1 cellular context compared by ENCODE assay signal in the genomic region with DNA sequence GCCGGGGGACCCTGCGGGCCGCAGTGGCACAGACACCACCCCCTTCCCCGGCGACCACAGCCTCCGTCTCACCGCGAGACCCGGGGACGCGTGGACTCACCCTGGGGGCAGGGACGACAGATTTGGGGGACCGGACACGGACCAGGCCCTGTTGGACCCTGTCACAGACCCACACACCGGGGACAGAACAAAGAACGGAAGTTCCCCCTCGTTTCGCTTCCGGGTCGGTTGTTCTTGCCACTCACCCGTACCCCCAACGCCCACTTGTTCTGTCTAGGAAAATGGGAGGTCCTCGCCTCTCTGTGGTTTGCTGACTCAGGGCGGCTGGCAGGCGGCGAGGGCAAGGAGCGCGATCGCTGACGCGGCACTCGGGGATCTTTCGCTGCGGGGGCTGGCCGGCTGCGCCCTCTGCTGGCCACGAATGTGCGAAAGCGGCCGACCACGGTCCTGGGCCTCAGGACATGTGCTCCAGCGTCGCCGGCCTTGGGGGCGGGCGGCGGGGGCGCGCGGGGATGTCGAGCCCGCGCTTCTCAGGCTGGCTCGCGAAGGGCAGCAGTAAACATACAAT.
A peak's percentile ranks its signal among the peaks of the same experiment; 100 is the strongest.
TF ChIP-seq lines count a peak whose summit lies in the region.

A gene (minus strand): TSS at position 189 of the 568 bp plus-strand sequence. CDS start 4,366 bp downstream, outside the sequence.

TF ChIP-seq in HepG2, 621 proteins besides CTCF, POLR2A, EP300 and RAD21 (continued from another document and continues in another):
- TF ChIP-seq, protein P1, sequence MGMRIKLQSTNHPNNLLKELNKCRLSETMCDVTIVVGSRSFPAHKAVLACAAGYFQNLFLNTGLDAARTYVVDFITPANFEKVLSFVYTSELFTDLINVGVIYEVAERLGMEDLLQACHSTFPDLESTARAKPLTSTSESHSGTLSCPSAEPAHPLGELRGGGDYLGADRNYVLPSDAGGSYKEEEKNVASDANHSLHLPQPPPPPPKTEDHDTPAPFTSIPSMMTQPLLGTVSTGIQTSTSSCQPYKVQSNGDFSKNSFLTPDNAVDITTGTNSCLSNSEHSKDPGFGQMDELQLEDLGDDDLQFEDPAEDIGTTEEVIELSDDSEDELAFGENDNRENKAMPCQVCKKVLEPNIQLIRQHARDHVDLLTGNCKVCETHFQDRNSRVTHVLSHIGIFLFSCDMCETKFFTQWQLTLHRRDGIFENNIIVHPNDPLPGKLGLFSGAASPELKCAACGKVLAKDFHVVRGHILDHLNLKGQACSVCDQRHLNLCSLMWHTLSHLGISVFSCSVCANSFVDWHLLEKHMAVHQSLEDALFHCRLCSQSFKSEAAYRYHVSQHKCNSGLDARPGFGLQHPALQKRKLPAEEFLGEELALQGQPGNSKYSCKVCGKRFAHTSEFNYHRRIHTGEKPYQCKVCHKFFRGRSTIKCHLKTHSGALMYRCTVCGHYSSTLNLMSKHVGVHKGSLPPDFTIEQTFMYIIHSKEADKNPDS (CRISPR knock-in tag; IDR thresholded peaks at IDR 0.05): peak; percentile 93
- TF ChIP-seq KMT2B (CRISPR knock-in tag; IDR thresholded peaks at IDR 0.05): peak; percentile 85
- TF ChIP-seq, protein P2, sequence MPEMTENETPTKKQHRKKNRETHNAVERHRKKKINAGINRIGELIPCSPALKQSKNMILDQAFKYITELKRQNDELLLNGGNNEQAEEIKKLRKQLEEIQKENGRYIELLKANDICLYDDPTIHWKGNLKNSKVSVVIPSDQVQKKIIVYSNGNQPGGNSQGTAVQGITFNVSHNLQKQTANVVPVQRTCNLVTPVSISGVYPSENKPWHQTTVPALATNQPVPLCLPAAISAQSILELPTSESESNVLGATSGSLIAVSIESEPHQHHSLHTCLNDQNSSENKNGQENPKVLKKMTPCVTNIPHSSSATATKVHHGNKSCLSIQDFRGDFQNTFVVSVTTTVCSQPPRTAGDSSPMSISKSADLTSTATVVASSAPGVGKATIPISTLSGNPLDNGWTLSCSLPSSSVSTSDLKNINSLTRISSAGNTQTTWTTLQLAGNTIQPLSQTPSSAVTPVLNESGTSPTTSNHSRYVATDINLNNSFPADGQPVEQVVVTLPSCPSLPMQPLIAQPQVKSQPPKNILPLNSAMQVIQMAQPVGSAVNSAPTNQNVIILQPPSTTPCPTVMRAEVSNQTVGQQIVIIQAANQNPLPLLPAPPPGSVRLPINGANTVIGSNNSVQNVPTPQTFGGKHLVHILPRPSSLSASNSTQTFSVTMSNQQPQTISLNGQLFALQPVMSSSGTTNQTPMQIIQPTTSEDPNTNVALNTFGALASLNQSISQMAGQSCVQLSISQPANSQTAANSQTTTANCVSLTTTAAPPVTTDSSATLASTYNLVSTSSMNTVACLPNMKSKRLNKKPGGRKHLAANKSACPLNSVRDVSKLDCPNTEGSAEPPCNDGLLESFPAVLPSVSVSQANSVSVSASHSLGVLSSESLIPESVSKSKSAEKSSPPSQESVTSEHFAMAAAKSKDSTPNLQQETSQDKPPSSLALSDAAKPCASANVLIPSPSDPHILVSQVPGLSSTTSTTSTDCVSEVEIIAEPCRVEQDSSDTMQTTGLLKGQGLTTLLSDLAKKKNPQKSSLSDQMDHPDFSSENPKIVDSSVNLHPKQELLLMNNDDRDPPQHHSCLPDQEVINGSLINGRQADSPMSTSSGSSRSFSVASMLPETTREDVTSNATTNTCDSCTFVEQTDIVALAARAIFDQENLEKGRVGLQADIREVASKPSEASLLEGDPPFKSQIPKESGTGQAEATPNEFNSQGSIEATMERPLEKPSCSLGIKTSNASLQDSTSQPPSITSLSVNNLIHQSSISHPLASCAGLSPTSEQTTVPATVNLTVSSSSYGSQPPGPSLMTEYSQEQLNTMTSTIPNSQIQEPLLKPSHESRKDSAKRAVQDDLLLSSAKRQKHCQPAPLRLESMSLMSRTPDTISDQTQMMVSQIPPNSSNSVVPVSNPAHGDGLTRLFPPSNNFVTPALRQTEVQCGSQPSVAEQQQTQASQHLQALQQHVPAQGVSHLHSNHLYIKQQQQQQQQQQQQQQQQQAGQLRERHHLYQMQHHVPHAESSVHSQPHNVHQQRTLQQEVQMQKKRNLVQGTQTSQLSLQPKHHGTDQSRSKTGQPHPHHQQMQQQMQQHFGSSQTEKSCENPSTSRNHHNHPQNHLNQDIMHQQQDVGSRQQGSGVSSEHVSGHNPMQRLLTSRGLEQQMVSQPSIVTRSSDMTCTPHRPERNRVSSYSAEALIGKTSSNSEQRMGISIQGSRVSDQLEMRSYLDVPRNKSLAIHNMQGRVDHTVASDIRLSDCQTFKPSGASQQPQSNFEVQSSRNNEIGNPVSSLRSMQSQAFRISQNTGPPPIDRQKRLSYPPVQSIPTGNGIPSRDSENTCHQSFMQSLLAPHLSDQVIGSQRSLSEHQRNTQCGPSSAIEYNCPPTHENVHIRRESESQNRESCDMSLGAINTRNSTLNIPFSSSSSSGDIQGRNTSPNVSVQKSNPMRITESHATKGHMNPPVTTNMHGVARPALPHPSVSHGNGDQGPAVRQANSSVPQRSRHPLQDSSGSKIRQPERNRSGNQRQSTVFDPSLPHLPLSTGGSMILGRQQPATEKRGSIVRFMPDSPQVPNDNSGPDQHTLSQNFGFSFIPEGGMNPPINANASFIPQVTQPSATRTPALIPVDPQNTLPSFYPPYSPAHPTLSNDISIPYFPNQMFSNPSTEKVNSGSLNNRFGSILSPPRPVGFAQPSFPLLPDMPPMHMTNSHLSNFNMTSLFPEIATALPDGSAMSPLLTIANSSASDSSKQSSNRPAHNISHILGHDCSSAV (CRISPR knock-in tag; IDR thresholded peaks at IDR 0.05; ENCODE audit: borderline replicate concordance): no peak
- TF ChIP-seq ZNF746 (CRISPR knock-in tag; IDR thresholded peaks at IDR 0.05): peak; percentile 67
- TF ChIP-seq KDM1A (CRISPR knock-in tag; IDR thresholded peaks at IDR 0.05): 0 out of 2 replicates have a peak, but pooled peaks have one; percentile 8
- TF ChIP-seq ATF7 (IDR thresholded peaks at IDR 0.05): no peak
- peak; percentile 43; the same call in 1 of the 2 replicates for TF ChIP-seq ATF7 (CRISPR knock-in tag; IDR thresholded peaks at IDR 0.05)
- TF ChIP-seq ZNF577 (CRISPR knock-in tag; IDR thresholded peaks at IDR 0.05; ENCODE audit: borderline replicate concordance, low read depth): no peak
- TF ChIP-seq, protein P3, sequence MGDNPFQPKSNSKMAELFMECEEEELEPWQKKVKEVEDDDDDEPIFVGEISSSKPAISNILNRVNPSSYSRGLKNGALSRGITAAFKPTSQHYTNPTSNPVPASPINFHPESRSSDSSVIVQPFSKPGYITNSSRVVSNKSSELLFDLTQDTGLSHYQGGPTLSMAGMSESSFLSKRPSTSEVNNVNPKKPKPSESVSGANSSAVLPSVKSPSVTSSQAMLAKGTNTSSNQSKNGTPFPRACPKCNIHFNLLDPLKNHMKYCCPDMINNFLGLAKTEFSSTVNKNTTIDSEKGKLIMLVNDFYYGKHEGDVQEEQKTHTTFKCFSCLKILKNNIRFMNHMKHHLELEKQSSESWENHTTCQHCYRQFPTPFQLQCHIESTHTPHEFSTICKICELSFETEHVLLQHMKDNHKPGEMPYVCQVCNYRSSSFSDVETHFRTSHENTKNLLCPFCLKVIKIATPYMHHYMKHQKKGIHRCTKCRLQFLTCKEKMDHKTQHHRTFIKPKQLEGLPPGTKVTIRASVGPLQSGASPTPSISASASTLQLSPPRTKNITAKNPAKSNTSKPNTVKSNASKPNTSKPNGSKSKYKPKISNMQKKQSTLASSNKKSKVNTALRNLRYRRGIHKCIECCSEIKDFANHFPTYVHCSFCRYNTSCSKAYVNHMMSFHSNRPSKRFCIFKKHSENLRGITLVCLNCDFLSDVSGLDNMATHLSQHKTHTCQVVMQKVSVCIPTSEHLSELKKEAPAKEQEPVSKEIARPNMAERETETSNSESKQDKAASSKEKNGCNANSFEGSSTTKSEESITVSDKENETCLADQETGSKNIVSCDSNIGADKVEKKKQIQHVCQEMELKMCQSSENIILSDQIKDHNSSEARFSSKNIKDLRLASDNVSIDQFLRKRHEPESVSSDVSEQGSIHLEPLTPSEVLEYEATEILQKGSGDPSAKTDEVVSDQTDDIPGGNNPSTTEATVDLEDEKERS (CRISPR knock-in tag; IDR thresholded peaks at IDR 0.05): peak; percentile 12; the same call in 1 of the 2 replicates
- TF ChIP-seq ZNF432 (CRISPR knock-in tag; IDR thresholded peaks at IDR 0.05; ENCODE audit: borderline replicate concordance): no peak
- TF ChIP-seq RARA (CRISPR knock-in tag; IDR thresholded peaks at IDR 0.05): peak; percentile 71
- no peak for TF ChIP-seq ZNF24 (IDR thresholded peaks at IDR 0.05)
- TF ChIP-seq ARNT (IDR thresholded peaks at IDR 0.05): no peak
- TF ChIP-seq, protein P4, sequence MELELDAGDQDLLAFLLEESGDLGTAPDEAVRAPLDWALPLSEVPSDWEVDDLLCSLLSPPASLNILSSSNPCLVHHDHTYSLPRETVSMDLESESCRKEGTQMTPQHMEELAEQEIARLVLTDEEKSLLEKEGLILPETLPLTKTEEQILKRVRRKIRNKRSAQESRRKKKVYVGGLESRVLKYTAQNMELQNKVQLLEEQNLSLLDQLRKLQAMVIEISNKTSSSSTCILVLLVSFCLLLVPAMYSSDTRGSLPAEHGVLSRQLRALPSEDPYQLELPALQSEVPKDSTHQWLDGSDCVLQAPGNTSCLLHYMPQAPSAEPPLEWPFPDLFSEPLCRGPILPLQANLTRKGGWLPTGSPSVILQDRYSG (CRISPR knock-in tag; IDR thresholded peaks at IDR 0.05): no peak
- TF ChIP-seq CBX2 (IDR thresholded peaks at IDR 0.05; ENCODE audit: low read depth, low read length): no peak
- TF ChIP-seq CBX2 (CRISPR knock-in tag; IDR thresholded peaks at IDR 0.05; ENCODE audit: low read depth): no peak
- TF ChIP-seq ZSCAN20 (CRISPR knock-in tag; IDR thresholded peaks at IDR 0.05; ENCODE audit: borderline replicate concordance): peak; percentile 58; the same call in 1 of the 2 replicates
- no peak for TF ChIP-seq ZKSCAN5 (CRISPR knock-in tag; IDR thresholded peaks at IDR 0.05)
- TF ChIP-seq JDP2 (CRISPR knock-in tag; IDR thresholded peaks at IDR 0.05; ENCODE audit: borderline replicate concordance): no peak; the same call in 1 of the 2 replicates
- TF ChIP-seq ZNF629 (CRISPR knock-in tag; conservative IDR thresholded peaks at IDR 0.05): no peak
- TF ChIP-seq HMGA1 (CRISPR knock-in tag; conservative IDR thresholded peaks at IDR 0.05): no peak
- no peak; the same call in 1 of the 2 replicates for TF ChIP-seq ZKSCAN8 (CRISPR knock-in tag; IDR thresholded peaks at IDR 0.05; ENCODE audit: borderline replicate concordance)
- TF ChIP-seq ZNF567 (CRISPR knock-in tag; IDR thresholded peaks at IDR 0.05; ENCODE audit: borderline replicate concordance): no peak; the same call in 1 of the 2 replicates
- no peak for TF ChIP-seq HNRNPH1 (optimal IDR thresholded peaks at IDR 0.05; ENCODE audit: low read depth, low read length)
- TF ChIP-seq, protein P5, sequence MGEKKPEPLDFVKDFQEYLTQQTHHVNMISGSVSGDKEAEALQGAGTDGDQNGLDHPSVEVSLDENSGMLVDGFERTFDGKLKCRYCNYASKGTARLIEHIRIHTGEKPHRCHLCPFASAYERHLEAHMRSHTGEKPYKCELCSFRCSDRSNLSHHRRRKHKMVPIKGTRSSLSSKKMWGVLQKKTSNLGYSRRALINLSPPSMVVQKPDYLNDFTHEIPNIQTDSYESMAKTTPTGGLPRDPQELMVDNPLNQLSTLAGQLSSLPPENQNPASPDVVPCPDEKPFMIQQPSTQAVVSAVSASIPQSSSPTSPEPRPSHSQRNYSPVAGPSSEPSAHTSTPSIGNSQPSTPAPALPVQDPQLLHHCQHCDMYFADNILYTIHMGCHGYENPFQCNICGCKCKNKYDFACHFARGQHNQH (CRISPR knock-in tag; IDR thresholded peaks at IDR 0.05): peak; percentile 95
- TF ChIP-seq MTF1 (CRISPR knock-in tag; IDR thresholded peaks at IDR 0.05): no peak
- TF ChIP-seq, protein P6, sequence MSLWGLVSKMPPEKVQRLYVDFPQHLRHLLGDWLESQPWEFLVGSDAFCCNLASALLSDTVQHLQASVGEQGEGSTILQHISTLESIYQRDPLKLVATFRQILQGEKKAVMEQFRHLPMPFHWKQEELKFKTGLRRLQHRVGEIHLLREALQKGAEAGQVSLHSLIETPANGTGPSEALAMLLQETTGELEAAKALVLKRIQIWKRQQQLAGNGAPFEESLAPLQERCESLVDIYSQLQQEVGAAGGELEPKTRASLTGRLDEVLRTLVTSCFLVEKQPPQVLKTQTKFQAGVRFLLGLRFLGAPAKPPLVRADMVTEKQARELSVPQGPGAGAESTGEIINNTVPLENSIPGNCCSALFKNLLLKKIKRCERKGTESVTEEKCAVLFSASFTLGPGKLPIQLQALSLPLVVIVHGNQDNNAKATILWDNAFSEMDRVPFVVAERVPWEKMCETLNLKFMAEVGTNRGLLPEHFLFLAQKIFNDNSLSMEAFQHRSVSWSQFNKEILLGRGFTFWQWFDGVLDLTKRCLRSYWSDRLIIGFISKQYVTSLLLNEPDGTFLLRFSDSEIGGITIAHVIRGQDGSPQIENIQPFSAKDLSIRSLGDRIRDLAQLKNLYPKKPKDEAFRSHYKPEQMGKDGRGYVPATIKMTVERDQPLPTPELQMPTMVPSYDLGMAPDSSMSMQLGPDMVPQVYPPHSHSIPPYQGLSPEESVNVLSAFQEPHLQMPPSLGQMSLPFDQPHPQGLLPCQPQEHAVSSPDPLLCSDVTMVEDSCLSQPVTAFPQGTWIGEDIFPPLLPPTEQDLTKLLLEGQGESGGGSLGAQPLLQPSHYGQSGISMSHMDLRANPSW (CRISPR knock-in tag; IDR thresholded peaks at IDR 0.05; ENCODE audit: borderline replicate concordance): no peak
- TF ChIP-seq ZSCAN21 (CRISPR knock-in tag; IDR thresholded peaks at IDR 0.05; ENCODE audit: borderline replicate concordance): peak; percentile 85
- no peak; the same call in 1 of the 2 replicates for TF ChIP-seq ATRX (CRISPR knock-in tag; IDR thresholded peaks at IDR 0.05; ENCODE audit: borderline replicate concordance)
- TF ChIP-seq SNAI1 (CRISPR knock-in tag; IDR thresholded peaks at IDR 0.05; ENCODE audit: borderline replicate concordance): no peak; the same call in 1 of the 2 replicates
- TF ChIP-seq NBN (conservative IDR thresholded peaks at IDR 0.05): no peak
- TF ChIP-seq AGO1 (IDR thresholded peaks at IDR 0.05; ENCODE audit: low read depth, low read length, poor library complexity, severe bottlenecking): peak; percentile 47
- TF ChIP-seq, protein P7, sequence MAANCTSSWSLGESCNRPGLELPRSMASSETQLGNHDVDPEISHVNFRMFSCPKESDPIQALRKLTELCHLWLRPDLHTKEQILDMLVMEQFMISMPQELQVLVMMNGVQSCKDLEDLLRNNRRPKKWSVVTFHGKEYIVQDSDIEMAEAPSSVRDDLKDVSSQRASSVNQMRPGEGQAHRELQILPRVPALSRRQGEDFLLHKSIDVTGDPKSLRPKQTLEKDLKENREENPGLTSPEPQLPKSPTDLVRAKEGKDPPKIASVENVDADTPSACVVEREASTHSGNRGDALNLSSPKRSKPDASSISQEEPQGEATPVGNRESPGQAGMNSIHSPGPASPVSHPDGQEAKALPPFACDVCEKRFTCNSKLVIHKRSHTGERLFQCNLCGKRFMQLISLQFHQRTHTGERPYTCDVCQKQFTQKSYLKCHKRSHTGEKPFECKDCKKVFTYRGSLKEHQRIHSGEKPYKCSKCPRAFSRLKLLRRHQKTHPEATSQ (CRISPR knock-in tag; IDR thresholded peaks at IDR 0.05; ENCODE audit: borderline replicate concordance): peak; percentile 67
- TF ChIP-seq HMG20A (CRISPR knock-in tag; IDR thresholded peaks at IDR 0.05; ENCODE audit: borderline replicate concordance): 0 out of 2 replicates have a peak, but pooled peaks have one; percentile 9
- peak in 1 of 2 experiments; percentile 86; a peak in 2 of 4 replicates for TF ChIP-seq KLF16 (CRISPR knock-in tag; IDR thresholded peaks at IDR 0.05)
- TF ChIP-seq, protein P8, sequence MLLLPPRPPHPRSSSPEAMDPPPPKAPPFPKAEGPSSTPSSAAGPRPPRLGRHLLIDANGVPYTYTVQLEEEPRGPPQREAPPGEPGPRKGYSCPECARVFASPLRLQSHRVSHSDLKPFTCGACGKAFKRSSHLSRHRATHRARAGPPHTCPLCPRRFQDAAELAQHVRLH (CRISPR knock-in tag; IDR thresholded peaks at IDR 0.05; ENCODE audit: borderline replicate concordance, low read depth): peak; percentile 91; the same call in 1 of the 2 replicates
- no peak for TF ChIP-seq ZFP36 (IDR thresholded peaks at IDR 0.05; ENCODE audit: borderline replicate concordance, low read depth, low read length, partially characterized antibody)
